In genomic region chr14:34804933-34805332, GRCh38 we compare ENCODE assay signal across 1 cellular context.
A peak's percentile ranks its signal among the peaks of the same experiment; 100 is the strongest.
TF ChIP-seq lines count a peak whose summit lies in the region.

No MANE protein-coding gene starts in this region.

TF ChIP-seq in GM12878, 131 proteins besides CTCF, POLR2A, EP300 and RAD21:
- TF ChIP-seq E4F1 (IDR thresholded peaks at IDR 0.05; ENCODE audit: borderline replicate concordance, partially characterized antibody) (no peak), SMARCA5 (IDR thresholded peaks at IDR 0.05) (no peak), CBFB (IDR thresholded peaks at IDR 0.05; ENCODE audit: low read depth) (no peak), MTA2 (IDR thresholded peaks at IDR 0.05; ENCODE audit: low read depth) (no peak), NFYA (IDR thresholded peaks at IDR 0.05; ENCODE audit: borderline replicate concordance, low read depth, low read length) (no peak), POU2F2 (IDR thresholded peaks at IDR 0.05; ENCODE audit: borderline replicate concordance, low read depth, low read length) (no peak), RAD51 (IDR thresholded peaks at IDR 0.05) (no peak), ESRRA (IDR thresholded peaks at IDR 0.05; ENCODE audit: low read length) (no peak), KAT2A (conservative IDR thresholded peaks at IDR 0.05; ENCODE audit: control insufficient read depth, low read depth, low read length) (no peak), ZZZ3 (IDR thresholded peaks at IDR 0.05; ENCODE audit: control insufficient read depth, insufficient read length, low read depth) (no peak), SMAD5 (IDR thresholded peaks at IDR 0.05; ENCODE audit: low read depth) (no peak), BHLHE40 (IDR thresholded peaks at IDR 0.05; ENCODE audit: borderline replicate concordance in 1 of 2, low read depth in 2 of 2, low read length in 1 of 2) (no peak), YY1 (IDR thresholded peaks at IDR 0.05; ENCODE audit: low read depth, low read length) (peak; percentile 62; the same call in 1 of the 2 replicates), CBX5 (IDR thresholded peaks at IDR 0.05; ENCODE audit: low read depth) (peak; percentile 42; the same call in 1 of the 2 replicates), RCOR1 (conservative IDR thresholded peaks at IDR 0.05; ENCODE audit: low read depth, low read length) (no peak), EED (IDR thresholded peaks at IDR 0.05; ENCODE audit: low read depth) (no peak)
- TF ChIP-seq, protein P1, sequence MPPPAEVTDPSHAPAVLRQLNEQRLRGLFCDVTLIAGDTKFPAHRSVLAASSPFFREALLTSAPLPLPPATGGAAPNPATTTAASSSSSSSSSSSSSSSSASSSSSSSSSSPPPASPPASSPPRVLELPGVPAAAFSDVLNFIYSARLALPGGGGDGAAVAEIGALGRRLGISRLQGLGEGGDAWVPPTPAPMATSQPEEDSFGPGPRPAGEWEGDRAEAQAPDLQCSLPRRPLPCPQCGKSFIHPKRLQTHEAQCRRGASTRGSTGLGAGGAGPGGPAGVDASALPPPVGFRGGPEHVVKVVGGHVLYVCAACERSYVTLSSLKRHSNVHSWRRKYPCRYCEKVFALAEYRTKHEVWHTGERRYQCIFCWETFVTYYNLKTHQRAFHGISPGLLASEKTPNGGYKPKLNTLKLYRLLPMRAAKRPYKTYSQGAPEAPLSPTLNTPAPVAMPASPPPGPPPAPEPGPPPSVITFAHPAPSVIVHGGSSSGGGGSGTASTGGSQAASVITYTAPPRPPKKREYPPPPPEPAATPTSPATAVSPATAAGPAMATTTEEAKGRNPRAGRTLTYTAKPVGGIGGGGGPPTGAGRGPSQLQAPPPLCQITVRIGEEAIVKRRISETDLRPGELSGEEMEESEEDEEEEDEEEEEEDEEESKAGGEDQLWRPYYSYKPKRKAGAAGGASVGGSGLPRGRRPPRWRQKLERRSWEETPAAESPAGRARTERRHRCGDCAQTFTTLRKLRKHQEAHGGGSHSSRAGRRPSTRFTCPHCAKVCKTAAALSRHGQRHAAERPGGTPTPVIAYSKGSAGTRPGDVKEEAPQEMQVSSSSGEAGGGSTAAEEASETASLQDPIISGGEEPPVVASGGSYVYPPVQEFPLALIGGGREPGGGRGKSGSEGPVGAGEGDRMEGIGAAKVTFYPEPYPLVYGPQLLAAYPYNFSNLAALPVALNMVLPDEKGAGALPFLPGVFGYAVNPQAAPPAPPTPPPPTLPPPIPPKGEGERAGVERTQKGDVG (CRISPR knock-in tag; IDR thresholded peaks at IDR 0.05): no peak
- TF ChIP-seq, protein P2, sequence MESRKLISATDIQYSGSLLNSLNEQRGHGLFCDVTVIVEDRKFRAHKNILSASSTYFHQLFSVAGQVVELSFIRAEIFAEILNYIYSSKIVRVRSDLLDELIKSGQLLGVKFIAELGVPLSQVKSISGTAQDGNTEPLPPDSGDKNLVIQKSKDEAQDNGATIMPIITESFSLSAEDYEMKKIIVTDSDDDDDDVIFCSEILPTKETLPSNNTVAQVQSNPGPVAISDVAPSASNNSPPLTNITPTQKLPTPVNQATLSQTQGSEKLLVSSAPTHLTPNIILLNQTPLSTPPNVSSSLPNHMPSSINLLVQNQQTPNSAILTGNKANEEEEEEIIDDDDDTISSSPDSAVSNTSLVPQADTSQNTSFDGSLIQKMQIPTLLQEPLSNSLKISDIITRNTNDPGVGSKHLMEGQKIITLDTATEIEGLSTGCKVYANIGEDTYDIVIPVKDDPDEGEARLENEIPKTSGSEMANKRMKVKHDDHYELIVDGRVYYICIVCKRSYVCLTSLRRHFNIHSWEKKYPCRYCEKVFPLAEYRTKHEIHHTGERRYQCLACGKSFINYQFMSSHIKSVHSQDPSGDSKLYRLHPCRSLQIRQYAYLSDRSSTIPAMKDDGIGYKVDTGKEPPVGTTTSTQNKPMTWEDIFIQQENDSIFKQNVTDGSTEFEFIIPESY (IDR thresholded peaks at IDR 0.05): peak; percentile 61; the same call in 1 of the 2 replicates
- TF ChIP-seq, protein P3, sequence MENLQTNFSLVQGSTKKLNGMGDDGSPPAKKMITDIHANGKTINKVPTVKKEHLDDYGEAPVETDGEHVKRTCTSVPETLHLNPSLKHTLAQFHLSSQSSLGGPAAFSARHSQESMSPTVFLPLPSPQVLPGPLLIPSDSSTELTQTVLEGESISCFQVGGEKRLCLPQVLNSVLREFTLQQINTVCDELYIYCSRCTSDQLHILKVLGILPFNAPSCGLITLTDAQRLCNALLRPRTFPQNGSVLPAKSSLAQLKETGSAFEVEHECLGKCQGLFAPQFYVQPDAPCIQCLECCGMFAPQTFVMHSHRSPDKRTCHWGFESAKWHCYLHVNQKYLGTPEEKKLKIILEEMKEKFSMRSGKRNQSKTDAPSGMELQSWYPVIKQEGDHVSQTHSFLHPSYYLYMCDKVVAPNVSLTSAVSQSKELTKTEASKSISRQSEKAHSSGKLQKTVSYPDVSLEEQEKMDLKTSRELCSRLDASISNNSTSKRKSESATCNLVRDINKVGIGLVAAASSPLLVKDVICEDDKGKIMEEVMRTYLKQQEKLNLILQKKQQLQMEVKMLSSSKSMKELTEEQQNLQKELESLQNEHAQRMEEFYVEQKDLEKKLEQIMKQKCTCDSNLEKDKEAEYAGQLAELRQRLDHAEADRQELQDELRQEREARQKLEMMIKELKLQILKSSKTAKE (IDR thresholded peaks at IDR 0.05; ENCODE audit: low read depth, poor library complexity, severe bottlenecking): no peak
